In genomic region chr4:1347410-1347864, GRCh38 we compare ENCODE assay signal across 8 cellular contexts. TPM values are rescaled to one million over a fixed set of nuclear protein-coding genes. Genes with fewer than 3 reads are reported as not detected.
DNase-seq lines count a peak whose midpoint lies in the region; ATAC-seq, FAIRE-seq and TF ChIP-seq lines count a peak whose summit lies in the region.

No MANE protein-coding gene starts in this region.

- peak overlapping the region; percentile 81 to 90 for H3K4me3 Mint-ChIP-seq in H9
- H3K4me3 Mint-ChIP-seq in activated B cell treated with CpG ODN at 0.5 μM for 24 hours = peak overlapping the region; percentile 88
- peak overlapping the region; percentile 89 for H3K4me3 Mint-ChIP-seq in memory B cell

- H3K23me2 ChIP-seq in H9 (ENCODE audit: insufficient read length, low read depth, low read length, poor library complexity, severe bottlenecking) (peaks cover 11% of the 10 kb centered on the region), H1 (ENCODE audit: low read depth, low read length) (peaks cover 10% of the 10 kb centered on the region)

- ATAC-seq in activated B cell treated with CpG ODN at 0.5 μM for 24 hours (ENCODE audit: low read depth) (peak; percentile 14), memory B cell (ENCODE audit: low read depth) (peak; percentile 12)

- CTCF ChIA-PET in activated B cell treated with CpG ODN at 0.5 μM for 24 hours (lab: Charles Lee) (interaction anchor here (0.9 to 2.9 kb wide), 5 partner anchors 9 to 217 kb away, joined by 3 to 16 read pairs (median 3); no protein-coding TSS in a partner anchor), H1 (lab: Charles Lee; ENCODE audit: partially characterized antibody) (interaction anchor here (0.6 to 1.8 kb wide), 6 partner anchors 9 to 1336 kb away, joined by 3 to 6 read pairs (median 4); no protein-coding TSS in a partner anchor)

- TF ChIP-seq POLR2A in H1 (IDR thresholded peaks at IDR 0.05; ENCODE audit: control extremely low read depth in 1 of 2, low read depth in 2 of 2, low read length in 2 of 2) = peak in 1 of 2 experiments; percentile 49; a peak in 1 of 3 replicates

- H3K36me3 ChIP-seq in H1 (ENCODE audit: control insufficient read depth in 2 of 4, insufficient read depth in 4 of 4, low read length in 3 of 4) = peaks cover 0 to 7% (median 3%) of the 10 kb centered on the region in 4 experiments; a peak in 3 of 8 replicates

- H3K4me1 Mint-ChIP-seq in H9 (peaks cover 24 to 28% of the 10 kb centered on the region in 2 experiments), activated B cell treated with CpG ODN at 0.5 μM for 24 hours (peaks cover 35% of the 10 kb centered on the region), memory B cell (peaks cover 22% of the 10 kb centered on the region)

- H4K91ac ChIP-seq in H9 (ENCODE audit: insufficient read length, low read depth, low read length) (no peak overlapping the region), H1 (replicated peaks; ENCODE audit: insufficient read length, low read length) (peak overlapping the region; percentile 8)

- H2BK15ac ChIP-seq in H9 (ENCODE audit: low read depth, low read length) = no peak overlapping the region
- H2BK15ac ChIP-seq in H1 (ENCODE audit: low read length) = no peak overlapping the region

- no peak for TF ChIP-seq RAD21 in H1 (IDR thresholded peaks at IDR 0.05 in 1 of 2, conservative IDR thresholded peaks at IDR 0.05 in 1 of 2; ENCODE audit: low read depth in 2 of 2, low read length in 2 of 2)

- H3K14ac ChIP-seq in H9 (ENCODE audit: insufficient read depth, low read length) (peak overlapping the region; percentile 74), H1 (ENCODE audit: insufficient read length) (no peak overlapping the region)

- H2BK12ac ChIP-seq in H9 (ENCODE audit: insufficient read length, low read depth, low read length) = no peak overlapping the region
- no peak overlapping the region for H2BK12ac ChIP-seq in H1 (ENCODE audit: low read depth, low read length)

- peak overlapping the region; percentile 39 for H3K27ac ChIP-seq in H9 (ENCODE audit: insufficient read length, low read depth, low read length)
- peak overlapping the region; percentile 60; the same call in 1 of the 2 replicates for H3K27ac ChIP-seq in H1 (ENCODE audit: low read depth, low read length)

- H3K27me3 ChIP-seq in H9 (ENCODE audit: insufficient read depth, low read length) = no peaks in the 10 kb centered on the region
- H3K27me3 ChIP-seq in H1 (replicated peaks in 1 of 4; ENCODE audit: control insufficient read depth in 3 of 4, extremely low read depth in 1 of 4, insufficient read depth in 3 of 4, low read length in 3 of 4) = no peaks in the 10 kb centered on the region

- H3K4ac ChIP-seq in H9 (ENCODE audit: low read depth, low read length) (no peak overlapping the region), H1 (replicated peaks; ENCODE audit: insufficient read length, low read depth, low read length) (no peak overlapping the region)

- H3K79me2 ChIP-seq in H9 (ENCODE audit: insufficient read depth, low read length) (no peaks in the 10 kb centered on the region), H1 (ENCODE audit: control insufficient read depth in 1 of 2, insufficient read depth in 2 of 2, low read length in 2 of 2) (peaks cover 0 to 9% of the 10 kb centered on the region in 2 experiments; a peak in 2 of 4 replicates)

- H2BK120ac ChIP-seq in H9 (ENCODE audit: low read depth, low read length, poor library complexity, severe bottlenecking) = no peak overlapping the region
- no peak overlapping the region for H2BK120ac ChIP-seq in H1 (replicated peaks; ENCODE audit: low read depth, low read length)

- H3K56ac ChIP-seq in H9 (ENCODE audit: insufficient read length, low read depth, low read length) (no peak overlapping the region), H1 (replicated peaks; ENCODE audit: insufficient read length, low read depth, low read length) (peak overlapping the region; percentile 62)

- H3T11ph ChIP-seq in H9 (ENCODE audit: low read length) = no peak overlapping the region

- no peak for TF ChIP-seq EP300 in H1 (IDR thresholded peaks at IDR 0.05; ENCODE audit: borderline replicate concordance in 1 of 2, low read depth in 2 of 2, low read length in 2 of 2)

- H3K27ac Mint-ChIP-seq in H9 = peak overlapping the region; percentile 23 to 96 (median 88); a peak in 3 of 7 replicates
- peak overlapping the region; percentile 84 for H3K27ac Mint-ChIP-seq in activated B cell treated with CpG ODN at 0.5 μM for 24 hours
- peak overlapping the region; percentile 91 for H3K27ac Mint-ChIP-seq in memory B cell

- H2AK5ac ChIP-seq in H9 (ENCODE audit: insufficient read length, low read length) (no peak overlapping the region), H1 (ENCODE audit: low read depth, low read length) (no peak overlapping the region)

- no CpG with 5 or more reads among the region's 43 CpGs for WGBS in H9 (ENCODE audit: extremely low coverage, insufficient read length, low lambda C conversion rate)
- WGBS in H1 (ENCODE audit: extremely low coverage in 1 of 2, insufficient coverage in 1 of 2, insufficient read length in 1 of 2, insufficient replicate concordance in 2 of 2, low coverage in 1 of 2, low lambda C conversion rate in 2 of 2, missing lambda C conversion rate in 1 of 2), 2 experiments = 3% methylated on average over 21 of the region's 43 CpGs; no CpG with 5 or more reads in 1 of the 2 experiments

- H4K20me1 ChIP-seq in H9 (ENCODE audit: control insufficient read depth, insufficient read depth, insufficient read length) (no peaks in the 10 kb centered on the region), H1 (replicated peaks in 1 of 2; ENCODE audit: control insufficient read depth in 1 of 2, insufficient read depth in 2 of 2, low read length in 2 of 2) (peaks cover 0 to 4% of the 10 kb centered on the region in 2 experiments)

- TF ChIP-seq CTCF in H9 (conservative IDR thresholded peaks at IDR 0.05) = no peak
- no peak for TF ChIP-seq CTCF in activated B cell treated with CpG ODN at 0.5 μM for 24 hours (IDR thresholded peaks at IDR 0.05)
- no peak for TF ChIP-seq CTCF in H1 (IDR thresholded peaks at IDR 0.05; ENCODE audit: control extremely low read depth in 1 of 3, insufficient read depth in 1 of 3, low read depth in 1 of 3, low read length in 3 of 3)

- peaks cover 0 to 4% of the 10 kb centered on the region in 2 experiments; a peak in 1 of 5 replicates for H3K9me3 Mint-ChIP-seq in H9
- no peaks in the 10 kb centered on the region for H3K9me3 Mint-ChIP-seq in activated B cell treated with CpG ODN at 0.5 μM for 24 hours
- no peaks in the 10 kb centered on the region for H3K9me3 Mint-ChIP-seq in memory B cell

- intact Hi-C loops in activated B cell treated with CpG ODN at 0.5 μM for 24 hours (cut with micrococcal nuclease) = loop anchor here (1.0 to 10.0 kb wide), 11 partner anchors 40 to 873 kb away; partner anchors contain the start of genes FGFRL1, GAK, LETM1 and MAEA

- H3K4me3 ChIP-seq in H1 (ENCODE audit: extremely low read depth in 1 of 4, insufficient read depth in 2 of 4, low read depth in 3 of 4, low read length in 4 of 4) = peak overlapping the region; percentile 76 to 91 (median 80)

- H3K4me2 ChIP-seq in H9 (ENCODE audit: insufficient read depth, insufficient read length, low read length) (peak overlapping the region; percentile 91), H1 (ENCODE audit: insufficient read depth in 1 of 2, low read depth in 2 of 2, low read length in 2 of 2) (peak overlapping the region; percentile 80 to 93)

- H3K36me3 Mint-ChIP-seq in H9 (ENCODE audit: insufficient read depth in 1 of 3, low read depth in 3 of 3) (peaks cover 11 to 31% (median 27%) of the 10 kb centered on the region in 3 experiments), activated B cell treated with CpG ODN at 0.5 μM for 24 hours (ENCODE audit: low read depth) (peaks cover 14% of the 10 kb centered on the region), memory B cell (peaks cover 2% of the 10 kb centered on the region)

- no peak overlapping the region for H4K5ac ChIP-seq in H9 (ENCODE audit: insufficient read length, low read depth, low read length)
- H4K5ac ChIP-seq in H1 (ENCODE audit: insufficient read length, low read depth, low read length) = peak overlapping the region; percentile 21

- H2BK5ac ChIP-seq in H9 (ENCODE audit: insufficient read length, low read length) (no peak overlapping the region), H1 (ENCODE audit: low read depth, low read length) (peak overlapping the region; percentile 61; the same call in 1 of the 2 replicates)

- no peaks in the 10 kb centered on the region; the same call in 1 of the 2 replicates for H3K27me3 Mint-ChIP-seq in H9 (ENCODE audit: low read depth)
- H3K27me3 Mint-ChIP-seq in activated B cell treated with CpG ODN at 0.5 μM for 24 hours = no peaks in the 10 kb centered on the region
- no peaks in the 10 kb centered on the region for H3K27me3 Mint-ChIP-seq in memory B cell

- no peaks in the 10 kb centered on the region; the same call in 1 of the 2 replicates for H3K4me1 ChIP-seq in H9 (ENCODE audit: insufficient read depth, low read length)
- peaks cover 0 to 6% (median 2%) of the 10 kb centered on the region in 4 experiments; a peak in 3 of 7 replicates for H3K4me1 ChIP-seq in H1 (replicated peaks in 1 of 4; ENCODE audit: control insufficient read depth in 3 of 4, insufficient read depth in 4 of 4, low read length in 3 of 4)

- no peak for FAIRE-seq in H1 (lab: Jason Lieb, UNC)

- DNase-seq in NCI-H446 (lab: John Stamatoyannopoulos, UW) (peak; percentile 31 to 54), NCI-H446 treated with DMSO at 0.1 percent for 48 hours (lab: John Stamatoyannopoulos, UW) (no peak), H9 (peak; percentile 65), Kasumi-1 (lab: John Stamatoyannopoulos, UW) (peak; percentile 68 to 72), activated B cell treated with CpG ODN at 0.5 μM for 24 hours (no peak), H1 (ENCODE audit: low read depth in 1 of 2, low spot score in 2 of 2) (peak in 1 of 2 experiments; percentile 74), memory B cell (ENCODE audit: low spot score in 2 of 2) (no peak)
- peak; percentile 23 for DNase-seq in stimulated activated CD8-positive, alpha-beta memory T cell treated with anti-CD3 and anti-CD28 coated beads, Interleukin-4, amount 100 ng/mL, for 24 hours (ENCODE audit: low read depth)

- no peak overlapping the region for H4K8ac ChIP-seq in H9 (replicated peaks; ENCODE audit: insufficient read length, low read depth, low read length)
- H4K8ac ChIP-seq in H1 (ENCODE audit: extremely low read depth, insufficient read depth, low read length) = peak overlapping the region; percentile 73

- H2AFZ ChIP-seq in H9 (ENCODE audit: low read length) (no peak overlapping the region), H1 (ENCODE audit: low read length) (0 out of 2 replicates have a peak overlapping the region, but pooled peaks have one; percentile 17)

- no peaks in the 10 kb centered on the region for H3K79me1 ChIP-seq in H9 (ENCODE audit: insufficient read depth, low read depth, low read length, poor library complexity, severe bottlenecking)
- H3K79me1 ChIP-seq in H1 (ENCODE audit: low read depth, low read length) = peaks cover 2% of the 10 kb centered on the region; the same call in 1 of the 2 replicates

- H2BK20ac ChIP-seq in H9 (ENCODE audit: low read depth, low read length, poor library complexity, severe bottlenecking) (no peak overlapping the region), H1 (ENCODE audit: low read length) (no peak overlapping the region)

- H3K18ac ChIP-seq in H9 (ENCODE audit: insufficient read length, low read depth, low read length) (no peak overlapping the region), H1 (ENCODE audit: extremely low read depth, low read length) (peak overlapping the region; percentile 66; the same call in 1 of the 2 replicates)

- H3K9me3 ChIP-seq in H9 (ENCODE audit: control insufficient read depth, low read depth, low read length) (no peaks in the 10 kb centered on the region), H1 (ENCODE audit: insufficient read depth in 2 of 2, low read depth in 1 of 2, low read length in 1 of 2) (no peaks in the 10 kb centered on the region)

- no peak overlapping the region for H3K23ac ChIP-seq in H9 (ENCODE audit: insufficient read length, low read depth, low read length)
- no peak overlapping the region for H3K23ac ChIP-seq in H1 (ENCODE audit: insufficient read length)

- POLR2A ChIA-PET in activated B cell treated with CpG ODN at 0.5 μM for 24 hours (lab: Charles Lee) = interaction anchor here (0.6 to 3.9 kb wide), 11 partner anchors 58 to 565 kb away, joined by 3 to 82 read pairs (median 4); partner anchors contain the start of genes CTBP1, MAEA and SLBP
- POLR2A ChIA-PET in H1 (lab: Charles Lee; ENCODE audit: partially characterized antibody) = interaction anchor here (1.2 to 5.7 kb wide), 10 partner anchors 9 to 98 kb away, joined by 3 to 49 read pairs (median 4); partner anchors contain the start of genes CTBP1 and MAEA

- peak overlapping the region; percentile 91 for H3K9ac ChIP-seq in H9 (ENCODE audit: extremely low read depth, insufficient read length, low read length)
- H3K9ac ChIP-seq in H1 (replicated peaks in 1 of 4; ENCODE audit: extremely low read depth in 1 of 4, low read depth in 3 of 4, low read length in 3 of 4) = peak overlapping the region; percentile 55 to 85 (median 70)

RNA-seq across cellular contexts. Expression of gene UVSSA, which starts 0.4 kb away (rescaled TPM):
- total RNA-seq in H9 (2021) (15.9 and 18.3 TPM in 2 replicates), activated B cell treated with CpG ODN at 0.5 μM for 24 hours (31.7 and 35.2 TPM in 2 replicates)
- 19.0 and 19.4 TPM in 2 replicates for total RNA-seq in H1 (2021; fragmentation: NEBNext Ultra II Directional; extraction: Animal tissue kit (Norgen Biotek cat#: 25700))
- polyA plus RNA-seq in H1 (2011; rRNA removed) = 14.5 and 21.1 TPM in 2 replicates
- 14.8 TPM for polyA plus RNA-seq in H1 (2011; cell fraction: cytosol; rRNA removed)
- 106 TPM for polyA plus RNA-seq in H1 (2011; cell fraction: nucleus; rRNA removed)
- polyA plus RNA-seq in H1 (2012, experiment 1 of 2) = 17.0 to 21.8 TPM (median 19.1 TPM) in 4 replicates
- polyA plus RNA-seq in H1 (2012, experiment 2 of 2) = 2.3 TPM
- 9.4 TPM for polyA plus RNA-seq in H1 (2013, experiment 1 of 2)
- 8.0 TPM for polyA plus RNA-seq in H1 (2013, experiment 2 of 2)
- polyA minus RNA-seq in H1 (2011; rRNA and poly(A)+ RNA removed) = 7.8 and 8.3 TPM in 2 replicates
- polyA minus RNA-seq in H1 (2011; cell fraction: cytosol; rRNA and poly(A)+ RNA removed) = 13.4 TPM
- 25.9 TPM for polyA minus RNA-seq in H1 (2011; cell fraction: nucleus; rRNA and poly(A)+ RNA removed)

RNA-seq across cellular contexts. Expression of gene MAEA, which starts 57.7 kb away (rescaled TPM):
- total RNA-seq in H9 (2021) = 85.6 and 89.5 TPM in 2 replicates
- total RNA-seq in activated B cell treated with CpG ODN at 0.5 μM for 24 hours = 67.3 and 73.7 TPM in 2 replicates
- total RNA-seq in H1 (2021; fragmentation: NEBNext Ultra II Directional; extraction: Animal tissue kit (Norgen Biotek cat#: 25700)) = 75.3 and 75.8 TPM in 2 replicates
- 133 and 166 TPM in 2 replicates for polyA plus RNA-seq in H1 (2011; rRNA removed)
- 136 TPM for polyA plus RNA-seq in H1 (2011; cell fraction: cytosol; rRNA removed)
- polyA plus RNA-seq in H1 (2011; cell fraction: nucleus; rRNA removed) = 178 TPM
- 65.1 to 86.6 TPM (median 84.3 TPM) in 4 replicates for polyA plus RNA-seq in H1 (2012, experiment 1 of 2)
- polyA plus RNA-seq in H1 (2012, experiment 2 of 2) = 68.5 TPM
- polyA plus RNA-seq in H1 (2013, experiment 1 of 2) = 51.3 TPM
- 48.3 TPM for polyA plus RNA-seq in H1 (2013, experiment 2 of 2)
- 55.7 and 65.9 TPM in 2 replicates for polyA minus RNA-seq in H1 (2011; rRNA and poly(A)+ RNA removed)
- polyA minus RNA-seq in H1 (2011; cell fraction: cytosol; rRNA and poly(A)+ RNA removed) = 67.3 TPM
- polyA minus RNA-seq in H1 (2011; cell fraction: nucleus; rRNA and poly(A)+ RNA removed) = 68.6 TPM

RNA-seq across cellular contexts. Expression of gene NKX1-1, which starts 58.8 kb away (rescaled TPM):
- not detected in 2 replicates for total RNA-seq in H9 (2021)
- total RNA-seq in activated B cell treated with CpG ODN at 0.5 μM for 24 hours = not detected in 2 replicates
- total RNA-seq in H1 (2021; fragmentation: NEBNext Ultra II Directional; extraction: Animal tissue kit (Norgen Biotek cat#: 25700)) = not detected in 2 replicates
- not detected in 2 replicates for polyA plus RNA-seq in H1 (2011; rRNA removed)
- not detected for polyA plus RNA-seq in H1 (2011; cell fraction: cytosol; rRNA removed)
- polyA plus RNA-seq in H1 (2011; cell fraction: nucleus; rRNA removed) = not detected
- polyA plus RNA-seq in H1 (2012, experiment 1 of 2) = not detected in 4 replicates
- polyA plus RNA-seq in H1 (2012, experiment 2 of 2) = not detected
- polyA plus RNA-seq in H1 (2013, experiment 1 of 2) = not detected
- not detected for polyA plus RNA-seq in H1 (2013, experiment 2 of 2)
- polyA minus RNA-seq in H1 (2011; rRNA and poly(A)+ RNA removed) = not detected in 2 replicates
- polyA minus RNA-seq in H1 (2011; cell fraction: cytosol; rRNA and poly(A)+ RNA removed) = not detected
- polyA minus RNA-seq in H1 (2011; cell fraction: nucleus; rRNA and poly(A)+ RNA removed) = not detected

Comparison
In these comparisons a context has a peak if more than half of its experiments do, and no peak if none do; other contexts are left out.
1. DNase-seq: peak in NCI-H446 (2 of 2), H9 (single experiment), Kasumi-1 (2 of 2) and stimulated activated CD8-positive, alpha-beta memory T cell treated with anti-CD3 and anti-CD28 coated beads, Interleukin-4, amount 100 ng/mL, for 24 hours (single experiment); none in NCI-H446 treated with DMSO at 0.1 percent for 48 hours (single experiment), activated B cell treated with CpG ODN at 0.5 μM for 24 hours (single experiment) and memory B cell (0 of 2).
2. Peak in every context shown above with its lines, with median percentiles within 50 percentile points of each other: H3K27ac Mint-ChIP-seq and H3K4me3 Mint-ChIP-seq.